8 cellular contexts compared by ENCODE assay signal in the genomic region with DNA sequence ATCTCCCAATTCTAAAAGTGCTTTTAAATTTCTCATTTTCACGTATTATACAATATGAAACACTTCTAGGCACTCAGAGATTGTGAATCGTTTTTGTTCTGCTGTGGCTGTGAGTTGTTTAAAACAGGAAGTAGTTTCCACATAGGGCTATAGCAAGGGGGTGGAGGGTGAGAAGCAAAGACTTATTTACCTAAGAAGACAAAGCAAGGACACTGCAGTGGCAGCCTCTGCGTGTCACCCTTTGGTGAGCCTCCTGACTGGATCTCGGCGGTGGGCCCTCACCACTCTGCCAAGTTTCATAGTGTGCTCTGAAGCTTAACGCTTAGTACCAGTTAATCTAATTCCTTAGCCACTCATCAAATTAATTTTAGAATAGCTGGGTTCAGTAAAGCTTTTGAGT. TPM values are rescaled to one million over a fixed set of nuclear protein-coding genes. Genes with fewer than 3 reads are reported as not detected.
DNase-seq lines count a peak whose midpoint lies in the region; ATAC-seq, FAIRE-seq and TF ChIP-seq lines count a peak whose summit lies in the region.

No MANE protein-coding gene starts in this region.

- no peak for TF ChIP-seq CTCF in GM10266 (IDR thresholded peaks at IDR 0.05; ENCODE audit: control insufficient read depth, insufficient read depth, low read depth, missing control alignments)

- intact Hi-C loops in aorta (cut with DNase I) = loop anchor here (10.0 kb wide), 1 partner anchor 568 kb away; no protein-coding TSS in a partner anchor

- 37 to 38% methylated on average over 6 of the region's 6 CpGs for WGBS in aorta, 2 donors

- ATAC-seq in GM21360 (IDR thresholded peaks at IDR 0.05; ENCODE audit: unreplicated experiment) = peak; percentile 95
- peak; percentile 89 for ATAC-seq in HG03469 (IDR thresholded peaks at IDR 0.05; ENCODE audit: unreplicated experiment)
- peak; percentile 46 for ATAC-seq in activated T-helper 17 cell treated with anti-CD3 and anti-CD28 coated beads, Interleukin-2, amount 50 U/mL, for 72 hours (replicated peaks)
- no peak for ATAC-seq in aorta (ENCODE audit: low FRiP score)

- DNase-seq in GM10266 (ENCODE audit: extremely low spot score) (peak; percentile 10), aorta (no peak), glomerular visceral epithelial cell (ENCODE audit: extremely low spot score) (no peak), HUDEP-2 (lab: John Stamatoyannopoulos, UW; ENCODE audit: unreplicated experiment in 76 of 76) (no peak), GM19239 (ENCODE audit: insufficient read length, low spot score) (no peak)

- FAIRE-seq in GM19239 (lab: Jason Lieb, UNC) = no peak

- H3K4me3 ChIP-seq in aorta (ENCODE audit: low read length in 2 of 2) = no peak overlapping the region

- no peak overlapping the region for H3K27ac Mint-ChIP-seq in activated T-helper 17 cell treated with anti-CD3 and anti-CD28 coated beads, Interleukin-2, amount 50 U/mL, for 72 hours

- no peaks in the 10 kb centered on the region for H3K9me3 ChIP-seq in aorta (ENCODE audit: control insufficient read depth, low read length)

- H3K27ac ChIP-seq in aorta (ENCODE audit: low read depth in 1 of 2, low read length in 2 of 2) = no peak overlapping the region

- no peaks in the 10 kb centered on the region for H3K27me3 ChIP-seq in aorta (ENCODE audit: control insufficient read depth in 1 of 2, insufficient read depth in 2 of 2, low read length in 1 of 2)

- no peak overlapping the region for H3K4me3 Mint-ChIP-seq in activated T-helper 17 cell treated with anti-CD3 and anti-CD28 coated beads, Interleukin-2, amount 50 U/mL, for 72 hours

- no peaks in the 10 kb centered on the region for H3K27me3 Mint-ChIP-seq in activated T-helper 17 cell treated with anti-CD3 and anti-CD28 coated beads, Interleukin-2, amount 50 U/mL, for 72 hours

- H3K4me1 ChIP-seq in aorta (ENCODE audit: control insufficient read depth in 1 of 2, insufficient read depth in 2 of 2, low read length in 2 of 2) = no peaks in the 10 kb centered on the region

- H3K9me3 Mint-ChIP-seq in activated T-helper 17 cell treated with anti-CD3 and anti-CD28 coated beads, Interleukin-2, amount 50 U/mL, for 72 hours = no peaks in the 10 kb centered on the region

- no peaks in the 10 kb centered on the region for H3K36me3 ChIP-seq in aorta (ENCODE audit: control insufficient read depth in 1 of 2, insufficient read depth in 2 of 2, low read length in 1 of 2)

- no peaks in the 10 kb centered on the region for H3K36me3 Mint-ChIP-seq in activated T-helper 17 cell treated with anti-CD3 and anti-CD28 coated beads, Interleukin-2, amount 50 U/mL, for 72 hours (ENCODE audit: low read depth)

- H3K4me1 Mint-ChIP-seq in activated T-helper 17 cell treated with anti-CD3 and anti-CD28 coated beads, Interleukin-2, amount 50 U/mL, for 72 hours = peaks cover 6% of the 10 kb centered on the region

RNA-seq across cellular contexts. Expression of a gene that starts 56.8 kb away (rescaled TPM):
- 1 to 10 TPM; 3.6 to 4.4 TPM for total RNA-seq in activated T-helper 17 cell treated with anti-CD3 and anti-CD28 coated beads, Interleukin-2, amount 50 U/mL, for 72 hours
- 10 to 100 TPM in 1 of 2 donors, 1 to 10 TPM in 1; 8.5 to 25.7 TPM for total RNA-seq in aorta
- polyA plus RNA-seq in aorta = 10 to 100 TPM in 1 of 2 donors, 1 to 10 TPM in 1; 1.3 to 15.4 TPM
